ENCODE assay signal across 8 cellular contexts in the genomic region with DNA sequence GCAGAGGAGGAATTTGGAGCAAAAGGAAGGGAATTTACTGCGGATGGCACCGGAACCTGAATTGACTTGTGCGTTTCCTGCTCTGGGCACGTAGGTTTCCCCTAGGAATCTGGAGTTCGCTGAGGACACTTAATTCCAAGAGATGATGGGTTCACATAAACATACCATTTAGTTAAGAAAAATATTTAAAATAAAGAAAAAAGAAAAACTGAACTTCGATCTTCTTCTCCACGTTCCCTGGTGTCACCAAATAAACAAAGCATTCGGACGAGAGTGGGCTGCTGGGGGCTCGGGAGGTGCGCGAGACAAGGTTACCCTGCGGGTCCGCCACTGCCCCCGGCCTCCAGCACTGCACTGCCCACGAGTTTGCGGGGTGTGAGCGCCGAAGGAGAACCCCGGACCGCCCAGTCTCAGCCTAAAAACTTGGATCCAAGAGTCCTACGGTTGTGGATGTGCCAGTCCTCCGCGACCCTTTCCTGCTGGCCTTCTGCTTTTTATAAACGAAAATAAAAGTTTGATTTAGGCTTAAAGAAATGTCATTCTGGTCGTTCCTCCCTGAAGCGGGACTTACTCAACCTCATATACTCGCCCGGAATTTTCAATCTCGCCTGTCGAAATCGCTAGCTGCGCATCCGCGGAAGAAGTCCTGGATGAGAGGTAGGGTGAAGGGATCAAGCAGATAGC. TPM values are rescaled to one million over a fixed set of nuclear protein-coding genes. Genes with fewer than 3 reads are reported as not detected.
DNase-seq lines count a peak whose midpoint lies in the region; ATAC-seq and TF ChIP-seq lines count a peak whose summit lies in the region.

No MANE protein-coding gene starts in this region.

- TF ChIP-seq CTCF in AG10803 (conservative IDR thresholded peaks at IDR 0.05; ENCODE audit: low read length) = no peak
- no peak for TF ChIP-seq CTCF in stomach (IDR thresholded peaks at IDR 0.05)

- no peak for TF ChIP-seq POLR2A in stomach (IDR thresholded peaks at IDR 0.05)

- peak overlapping the region; percentile 90 for H3K4me3 Mint-ChIP-seq in activated T-helper 17 cell treated with anti-CD3 and anti-CD28 coated beads, Interleukin-2, amount 50 U/mL, for 72 hours

- peaks cover 9% of the 10 kb centered on the region for H3K4me1 Mint-ChIP-seq in activated T-helper 17 cell treated with anti-CD3 and anti-CD28 coated beads, Interleukin-2, amount 50 U/mL, for 72 hours

- H3K27me3 Mint-ChIP-seq in activated T-helper 17 cell treated with anti-CD3 and anti-CD28 coated beads, Interleukin-2, amount 50 U/mL, for 72 hours = peaks cover 36% of the 10 kb centered on the region

- WGBS in stomach, 5 donors = 0 to 1% (median 1%) methylated on average over 35 of the region's 35 CpGs

- in situ Hi-C loops in HAP-1 (cut with MboI; ENCODE audit: low sequenced_read_pairs) = loop anchor here (25.0 kb wide), 2 partner anchors 408 to 467 kb away; no protein-coding TSS in a partner anchor

- H3K4me1 ChIP-seq in HAP-1 = peaks cover 5% of the 10 kb centered on the region
- peaks cover 21% of the 10 kb centered on the region for H3K4me1 ChIP-seq in iPS-15b (ENCODE audit: control insufficient read depth, insufficient read depth, low read length)
- H3K4me1 ChIP-seq in stomach = peaks cover 26 to 44% (median 39%) of the 10 kb centered on the region in 4 donors

- H3K27ac Mint-ChIP-seq in activated T-helper 17 cell treated with anti-CD3 and anti-CD28 coated beads, Interleukin-2, amount 50 U/mL, for 72 hours = no peak overlapping the region

- intact Hi-C loops in stomach (cut with DNase I; ENCODE audit: low total_unique reads) = loop anchor here (10.0 kb wide), 1 partner anchor 240 kb away; no protein-coding TSS in a partner anchor

- no peak for TF ChIP-seq EP300 in stomach (IDR thresholded peaks at IDR 0.05)

- H3K4me3 ChIP-seq in AG10803 (ENCODE audit: low read length) (peak overlapping the region; percentile 91), HAP-1 (peak overlapping the region; percentile 72), iPS-15b (ENCODE audit: low read depth, low read length) (peak overlapping the region; percentile 87), stomach (peak overlapping the region; percentile 66 to 84 (median 76))

- H3K36me3 ChIP-seq in HAP-1 (replicated peaks) (no peaks in the 10 kb centered on the region), iPS-15b (ENCODE audit: control insufficient read depth, insufficient read depth, low read length) (no peaks in the 10 kb centered on the region), stomach (no peaks in the 10 kb centered on the region)

- H3K27ac ChIP-seq in stomach = peak overlapping the region; percentile 36 to 69 (median 68)

- H3K36me3 Mint-ChIP-seq in activated T-helper 17 cell treated with anti-CD3 and anti-CD28 coated beads, Interleukin-2, amount 50 U/mL, for 72 hours (ENCODE audit: low read depth) = peaks cover 12% of the 10 kb centered on the region

- DNase-seq in AG10803 (ENCODE audit: low read depth) (no peak), HAP-1 (ENCODE audit: low spot score in 2 of 2) (peak in 1 of 2 experiments; percentile 33), stomach (no peak), DMS114 treated with DMSO at 0.1 percent for 48 hours (lab: John Stamatoyannopoulos, UW; ENCODE audit: unreplicated experiment) (no peak)

- H3K9me3 Mint-ChIP-seq in activated T-helper 17 cell treated with anti-CD3 and anti-CD28 coated beads, Interleukin-2, amount 50 U/mL, for 72 hours = no peaks in the 10 kb centered on the region

- peak overlapping the region; percentile 79 for H3K9ac ChIP-seq in iPS-15b (ENCODE audit: low read depth, low read length)

- no peaks in the 10 kb centered on the region; the same call in 1 of the 2 replicates for H3K27me3 ChIP-seq in HAP-1 (ENCODE audit: low read depth)
- H3K27me3 ChIP-seq in iPS-15b (ENCODE audit: control insufficient read depth, insufficient read depth, low read length) = peaks cover 28% of the 10 kb centered on the region
- H3K27me3 ChIP-seq in stomach = peaks cover 0 to 61% (median 42%) of the 10 kb centered on the region in 3 donors

- peak; percentile 1 for ATAC-seq in activated T-helper 17 cell treated with anti-CD3 and anti-CD28 coated beads, Interleukin-2, amount 50 U/mL, for 72 hours (replicated peaks)
- ATAC-seq in HG03469 (IDR thresholded peaks at IDR 0.05; ENCODE audit: unreplicated experiment) = no peak
- ATAC-seq in GM19463 (IDR thresholded peaks at IDR 0.05; ENCODE audit: unreplicated experiment) = no peak

- H3K9me3 ChIP-seq in HAP-1 = no peaks in the 10 kb centered on the region
- H3K9me3 ChIP-seq in iPS-15b (ENCODE audit: control insufficient read depth, insufficient read depth, low read length) = no peaks in the 10 kb centered on the region
- H3K9me3 ChIP-seq in stomach = peaks cover 0 to 5% (median 0%) of the 10 kb centered on the region in 4 donors

RNA-seq across cellular contexts. Expression of a gene that starts 30.3 kb away (rescaled TPM):
- under 1 TPM; 0.06 to 0.95 TPM for total RNA-seq in activated T-helper 17 cell treated with anti-CD3 and anti-CD28 coated beads, Interleukin-2, amount 50 U/mL, for 72 hours
- total RNA-seq in stomach = 1 to 10 TPM in 2 of 5 donors, under 1 TPM in 2, not detected in 1; under 0.01 to 2.7 (median 0.95) TPM
- polyA plus RNA-seq in stomach = under 1 TPM; 0.06 to 0.45 (median 0.15) TPM

RNA-seq across cellular contexts. Expression of a gene that starts 38.9 kb away (rescaled TPM):
- total RNA-seq in activated T-helper 17 cell treated with anti-CD3 and anti-CD28 coated beads, Interleukin-2, amount 50 U/mL, for 72 hours = 10 to 100 TPM; 45.2 to 50.1 TPM
- total RNA-seq in stomach = 10 to 100 TPM; 22.2 to 76.9 (median 34.4) TPM
- 10 to 100 TPM; 12.8 to 22.1 (median 13.7) TPM for polyA plus RNA-seq in stomach
